7 cellular contexts compared by ENCODE assay signal in genomic region chr2:105338020-105338385, GRCh38. TPM values are rescaled to one million over a fixed set of nuclear protein-coding genes. Genes with fewer than 3 reads are reported as not detected.
A peak's percentile ranks its signal among the peaks of the same experiment; 100 is the strongest.
DNase-seq lines count a peak whose midpoint lies in the region; ATAC-seq and TF ChIP-seq lines count a peak whose summit lies in the region.

No MANE protein-coding gene starts in this region.

- H3K4me3 ChIP-seq in WI38 (ENCODE audit: low read depth, low read length) (peak overlapping the region; percentile 98), hepatocyte (peak overlapping the region; percentile 49)

- H3K4me1 ChIP-seq in hepatocyte (ENCODE audit: insufficient read depth) = peaks cover 17% of the 10 kb centered on the region

- H2AFZ ChIP-seq in hepatocyte = peak overlapping the region; percentile 77

- no peaks in the 10 kb centered on the region for H3K9me3 Mint-ChIP-seq in stimulated activated naive B cell treated with anti-CD40 and anti-IgM and Interleukin-4, amounts not matched to agents 10 μg/mL and 1 μg/mL and 100 μg/mL, for 72 hours

- 13% methylated on average over 5 of the region's 5 CpGs for WGBS in hepatocyte (ENCODE audit: low lambda C conversion rate, missing lambda C conversion rate)

- H3K79me2 ChIP-seq in hepatocyte = peaks cover 49% of the 10 kb centered on the region

- peaks cover 7 to 19% of the 10 kb centered on the region in 2 donors for H3K4me1 Mint-ChIP-seq in stimulated activated naive B cell treated with anti-CD40 and anti-IgM and Interleukin-4, amounts not matched to agents 10 μg/mL and 1 μg/mL and 100 μg/mL, for 72 hours

- H3K36me3 ChIP-seq in hepatocyte (replicated peaks; ENCODE audit: insufficient read depth, low read depth) = no peaks in the 10 kb centered on the region

- no peaks in the 10 kb centered on the region for H3K9me2 ChIP-seq in hepatocyte (replicated peaks; ENCODE audit: insufficient read depth)

- H3K4me3 Mint-ChIP-seq in stimulated activated naive B cell treated with anti-CD40 and anti-IgM and Interleukin-4, amounts not matched to agents 10 μg/mL and 1 μg/mL and 100 μg/mL, for 72 hours = peak overlapping the region; percentile 95 to 100

- H3K36me3 Mint-ChIP-seq in stimulated activated naive B cell treated with anti-CD40 and anti-IgM and Interleukin-4, amounts not matched to agents 10 μg/mL and 1 μg/mL and 100 μg/mL, for 72 hours = peaks cover 3 to 16% of the 10 kb centered on the region in 2 donors

- H3K27ac Mint-ChIP-seq in stimulated activated naive B cell treated with anti-CD40 and anti-IgM and Interleukin-4, amounts not matched to agents 10 μg/mL and 1 μg/mL and 100 μg/mL, for 72 hours = peak overlapping the region; percentile 96

- ATAC-seq in GM18907 (IDR thresholded peaks at IDR 0.05; ENCODE audit: unreplicated experiment) (peak; percentile 21), HG02870 (IDR thresholded peaks at IDR 0.05; ENCODE audit: unreplicated experiment) (peak; percentile 18)
- ATAC-seq in stimulated activated naive B cell treated with anti-CD40 and anti-IgM and Interleukin-4, amounts not matched to agents 10 μg/mL and 1 μg/mL and 100 μg/mL, for 72 hours (replicated peaks) = peak; percentile 1 to 10

- H3K27me3 ChIP-seq in hepatocyte = no peaks in the 10 kb centered on the region

- DNase-seq in hepatocyte (ENCODE audit: low spot score) (peak; percentile 12), epidermal melanocyte (ENCODE audit: insufficient read length, low spot score) (no peak), iPS-NIHi7 (ENCODE audit: extremely low spot score) (no peak)
- DNase-seq in stimulated activated naive B cell treated with anti-CD40 and anti-IgM and Interleukin-4, amounts not matched to agents 10 μg/mL and 1 μg/mL and 100 μg/mL, for 72 hours = no peak

- H3K27ac ChIP-seq in hepatocyte = peak overlapping the region; percentile 98

- no peaks in the 10 kb centered on the region for H3K27me3 Mint-ChIP-seq in stimulated activated naive B cell treated with anti-CD40 and anti-IgM and Interleukin-4, amounts not matched to agents 10 μg/mL and 1 μg/mL and 100 μg/mL, for 72 hours

- no peak for TF ChIP-seq CTCF in WI38 (IDR thresholded peaks at IDR 0.05; ENCODE audit: low read depth, low read length)
- TF ChIP-seq CTCF in hepatocyte (IDR thresholded peaks at IDR 0.05; ENCODE audit: poor library complexity) = no peak

- H3K9me3 ChIP-seq in hepatocyte (ENCODE audit: low read depth) = no peaks in the 10 kb centered on the region

- no peaks in the 10 kb centered on the region for H4K20me1 ChIP-seq in hepatocyte (ENCODE audit: insufficient read depth, poor library complexity, severe bottlenecking)

- peak overlapping the region; percentile 90 for H3K4me2 ChIP-seq in hepatocyte

RNA-seq across cellular contexts. Expression of gene C2orf49, which starts 0.7 kb away (rescaled TPM):
- total RNA-seq in hepatocyte = 16.3 and 19.6 TPM in 2 replicates
- polyA plus RNA-seq in hepatocyte = 13.5 and 16.9 TPM in 2 replicates

RNA-seq across cellular contexts. Expression of gene TGFBRAP1, which starts 8.5 kb away (rescaled TPM):
- 17.7 and 18.3 TPM in 2 replicates for total RNA-seq in hepatocyte
- polyA plus RNA-seq in hepatocyte = 10.4 and 11.0 TPM in 2 replicates
